In the genomic region with DNA sequence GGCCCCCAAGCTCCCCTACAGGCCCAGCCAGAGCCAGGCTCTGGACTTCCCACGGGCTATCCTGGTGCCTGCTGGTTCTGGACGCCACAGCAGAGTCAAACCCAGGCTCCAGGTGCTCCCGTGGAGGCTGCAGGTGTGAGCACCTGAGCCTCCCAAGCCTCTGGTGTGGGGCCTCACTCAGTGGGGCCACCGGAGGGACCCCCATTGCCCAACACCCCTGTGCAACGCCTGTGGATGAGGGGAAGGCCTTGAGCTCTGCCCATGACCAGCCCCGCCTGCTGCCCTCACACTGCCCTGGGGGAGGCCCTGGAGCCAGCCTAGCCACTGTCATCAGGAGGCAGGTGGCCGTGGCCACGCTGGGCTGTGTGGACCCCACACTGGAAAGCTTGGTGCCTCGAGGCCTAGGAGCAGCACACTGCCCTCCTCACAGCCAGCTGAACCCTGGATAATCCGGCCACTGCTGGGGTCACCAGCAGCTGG, we compare ENCODE assay signal across 20 cellular contexts.
DNase-seq lines count a peak whose midpoint lies in the region; ATAC-seq and TF ChIP-seq lines count a peak whose summit lies in the region.
"Had no signal": no experiment of that assay in that cellular context is flagged by ENCODE, and none has a peak within 500 bp of the region (broad histone marks: within the 10 kb centered on the region; RNA-seq: fewer than 3 reads in every experiment).

No MANE protein-coding gene starts in this region.

- DNase-seq in activated effector memory CD4-positive, alpha-beta T cell treated with anti-CD3 and anti-CD28 coated beads, Interleukin-2, amount 50 U/mL, for 16 hours = peak; percentile 54
- no peak for DNase-seq in activated effector memory CD4-positive, alpha-beta T cell treated with Interleukin-2 at 50 U/mL for 16 hours
- peak; percentile 53 for DNase-seq in cardiac septum (ENCODE audit: low spot score)
- DNase-seq in natural killer cell = peak; percentile 13
- DNase-seq in type B pancreatic cell (ENCODE audit: extremely low spot score, unreplicated experiment) = peak; percentile 66
- DNase-seq in ecto neural progenitor cell (ENCODE audit: low spot score) = no peak
- no peak for DNase-seq in NCI-H1092 (lab: John Stamatoyannopoulos, UW)
- DNase-seq: activated CD4-positive, alpha-beta memory T cell treated with anti-CD3 and anti-CD28 coated beads for 36 hours; activated naive CD4-positive, alpha-beta T cell treated with Interleukin-2 at 50 U/mL for 16 hours; amniotic stem cell; NCI-H1436; stimulated activated CD4-positive, alpha-beta T cell treated with anti-CD3 and anti-CD28 coated beads, Interleukin-4, amount 100 ng/mL, for 4 hours; T-helper 9 cell; transverse colon had no signal

- H3K27me3 Mint-ChIP-seq in natural killer cell (ENCODE audit: low read depth in 2 of 2) (peaks cover 17 to 23% of the 10 kb centered on the region in 2 donors), type B pancreatic cell (no peaks in the 10 kb centered on the region)
- H3K27me3 Mint-ChIP-seq: activated CD4-positive, alpha-beta memory T cell treated with anti-CD3 and anti-CD28 coated beads for 36 hours; dendritic cell treated with granulocyte-macrophage colony-stimulating factor and Interleukin-4, amounts not matched to agents 40 ng/mL and 50 ng/mL, for 4 days; stimulated activated naive CD8-positive, alpha-beta T cell treated with anti-CD3 and anti-CD28 coated beads, Interleukin-15, Interleukin-2, amounts not matched to agents 100 ng/mL and 50 ng/mL, for 24 hours had no signal

- H3K27ac Mint-ChIP-seq in natural killer cell = no peak overlapping the region
- no peak overlapping the region for H3K27ac Mint-ChIP-seq in type B pancreatic cell
- H3K27ac Mint-ChIP-seq: activated CD4-positive, alpha-beta memory T cell treated with anti-CD3 and anti-CD28 coated beads for 36 hours; mesothelial cell of epicardium; stimulated activated naive CD8-positive, alpha-beta T cell treated with anti-CD3 and anti-CD28 coated beads, Interleukin-15, Interleukin-2, amounts not matched to agents 100 ng/mL and 50 ng/mL, for 24 hours had no signal

- H3K4me1 Mint-ChIP-seq in natural killer cell (peaks cover 33 to 43% of the 10 kb centered on the region in 2 donors), type B pancreatic cell (ENCODE audit: unreplicated experiment) (peaks cover 8% of the 10 kb centered on the region)

- no peaks in the 10 kb centered on the region for H3K9me3 Mint-ChIP-seq in natural killer cell
- H3K9me3 Mint-ChIP-seq in type B pancreatic cell = no peaks in the 10 kb centered on the region
- H3K9me3 Mint-ChIP-seq: activated CD4-positive, alpha-beta memory T cell treated with anti-CD3 and anti-CD28 coated beads for 36 hours; dendritic cell treated with granulocyte-macrophage colony-stimulating factor and Interleukin-4, amounts not matched to agents 40 ng/mL and 50 ng/mL, for 4 days; mesothelial cell of epicardium; nephron progenitor cell; stimulated activated naive CD8-positive, alpha-beta T cell treated with anti-CD3 and anti-CD28 coated beads, Interleukin-15, Interleukin-2, amounts not matched to agents 100 ng/mL and 50 ng/mL, for 24 hours had no signal

- ATAC-seq in natural killer cell (no peak), GM21526 (IDR thresholded peaks at IDR 0.05; ENCODE audit: low FRiP score, unreplicated experiment) (no peak)
- ATAC-seq: SK-N-SH treated with all-trans-retinoic acid at 6 μM for 48 hours had no signal

- H3K4me3 Mint-ChIP-seq in natural killer cell (no peak overlapping the region), type B pancreatic cell (no peak overlapping the region)
- H3K4me3 Mint-ChIP-seq: activated CD4-positive, alpha-beta memory T cell treated with anti-CD3 and anti-CD28 coated beads for 36 hours; dendritic cell treated with granulocyte-macrophage colony-stimulating factor and Interleukin-4, amounts not matched to agents 40 ng/mL and 50 ng/mL, for 4 days; mesothelial cell of epicardium; nephron progenitor cell; stimulated activated naive CD8-positive, alpha-beta T cell treated with anti-CD3 and anti-CD28 coated beads, Interleukin-15, Interleukin-2, amounts not matched to agents 100 ng/mL and 50 ng/mL, for 24 hours had no signal

- H3K36me3 Mint-ChIP-seq in natural killer cell = no peaks in the 10 kb centered on the region
- no peaks in the 10 kb centered on the region for H3K36me3 Mint-ChIP-seq in type B pancreatic cell
- H3K36me3 Mint-ChIP-seq: activated CD4-positive, alpha-beta memory T cell treated with anti-CD3 and anti-CD28 coated beads for 36 hours; mesothelial cell of epicardium had no signal

- intact Hi-C loops in cardiac septum (cut with DNase I) = no loop called here
- intact Hi-C loops in natural killer cell (cut with micrococcal nuclease) = no loop called here

- TF ChIP-seq CTCF in natural killer cell (IDR thresholded peaks at IDR 0.05) (no peak), type B pancreatic cell (conservative IDR thresholded peaks at IDR 0.05) (no peak)

Comparison
In these comparisons a context has a peak if more than half of its experiments do, and no peak if none do; other contexts are left out.
1. DNase-seq: peak in activated effector memory CD4-positive, alpha-beta T cell treated with anti-CD3 and anti-CD28 coated beads, Interleukin-2, amount 50 U/mL, for 16 hours (single experiment), cardiac septum (single experiment), natural killer cell (single experiment) and type B pancreatic cell (single experiment); none in activated effector memory CD4-positive, alpha-beta T cell treated with Interleukin-2 at 50 U/mL for 16 hours (single experiment), ecto neural progenitor cell (single experiment) and NCI-H1092 (single experiment).